Comparison of ENCODE assay signal across 13 cellular contexts in the genomic region with DNA sequence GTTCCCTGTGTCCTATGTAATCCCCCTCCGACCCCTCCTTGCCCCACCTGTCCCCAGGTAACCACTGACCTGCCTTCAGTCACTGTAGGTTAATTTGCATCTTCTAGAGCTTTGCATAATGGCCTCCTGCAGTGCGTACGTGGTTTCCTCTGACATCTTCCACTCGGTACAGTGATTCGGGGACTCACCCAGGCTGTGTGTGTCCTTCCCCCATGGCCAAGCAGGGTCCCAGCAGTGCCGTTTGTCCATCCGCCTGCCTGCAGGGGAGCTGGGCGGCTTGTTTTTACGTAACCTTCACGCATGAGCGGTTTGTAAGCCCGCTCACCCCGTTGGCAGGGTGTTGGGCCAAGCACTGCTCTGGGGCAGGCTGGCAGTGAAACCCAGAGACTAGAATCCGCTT. TPM values are rescaled to one million over a fixed set of nuclear protein-coding genes. Genes with fewer than 3 reads are reported as not detected.
DNase-seq lines count a peak whose midpoint lies in the region; ATAC-seq and TF ChIP-seq lines count a peak whose summit lies in the region.
"Had no signal": no experiment of that assay in that cellular context is flagged by ENCODE, and none has a peak within 500 bp of the region (broad histone marks: within the 10 kb centered on the region; RNA-seq: fewer than 3 reads in every experiment).

No MANE protein-coding gene starts in this region.

- H3K9me3 ChIP-seq in right atrium auricular region (no peaks in the 10 kb centered on the region), endodermal cell (ENCODE audit: control insufficient read depth, low read length) (no peaks in the 10 kb centered on the region), thyroid gland (no peaks in the 10 kb centered on the region), uterus (no peaks in the 10 kb centered on the region)

- H3K4me3 ChIP-seq in right atrium auricular region (no peak overlapping the region), endodermal cell (ENCODE audit: low read length) (no peak overlapping the region), thyroid gland (replicated peaks in 1 of 3) (no peak overlapping the region), uterus (no peak overlapping the region)
- H3K4me3 ChIP-seq: skin epidermis had no signal

- 85 to 87% methylated on average over 14 of the region's 14 CpGs for WGBS in endodermal cell (ENCODE audit: insufficient coverage in 1 of 2, insufficient read length in 1 of 2), 2 experiments
- WGBS in thyroid gland, 2 donors, result 46 to 52% methylated on average over 10 to 14 of the region's 14 CpGs

- H3K36me3 ChIP-seq in right atrium auricular region (no peaks in the 10 kb centered on the region), endodermal cell (ENCODE audit: control insufficient read depth, insufficient read depth, low read length) (peaks cover 7% of the 10 kb centered on the region), thyroid gland (no peaks in the 10 kb centered on the region), uterus (no peaks in the 10 kb centered on the region)

- peak overlapping the region; percentile 88 for H3K27ac Mint-ChIP-seq in endodermal cell

- H3K9me3 Mint-ChIP-seq in endodermal cell, result no peaks in the 10 kb centered on the region

- H3K4me1 Mint-ChIP-seq in endodermal cell, result peaks cover 19% of the 10 kb centered on the region

- H3K4me1 ChIP-seq in right atrium auricular region, result peaks cover 0 to 51% of the 10 kb centered on the region in 2 donors
- H3K4me1 ChIP-seq in endodermal cell (ENCODE audit: control insufficient read depth, insufficient read depth, low read length), result no peaks in the 10 kb centered on the region
- H3K4me1 ChIP-seq in thyroid gland, result peaks cover 16 to 26% of the 10 kb centered on the region in 2 donors
- H3K4me1 ChIP-seq in uterus, result no peaks in the 10 kb centered on the region

- H3K27me3 ChIP-seq in right atrium auricular region (no peaks in the 10 kb centered on the region), endodermal cell (ENCODE audit: control insufficient read depth, insufficient read depth, low read length, poor library complexity, severe bottlenecking) (no peaks in the 10 kb centered on the region), thyroid gland (no peaks in the 10 kb centered on the region), uterus (no peaks in the 10 kb centered on the region)

- TF ChIP-seq CTCF in right atrium auricular region (IDR thresholded peaks at IDR 0.05), result no peak
- TF ChIP-seq CTCF in endodermal cell (conservative IDR thresholded peaks at IDR 0.05), result no peak
- no peak for TF ChIP-seq CTCF in thyroid gland (IDR thresholded peaks at IDR 0.05)
- TF ChIP-seq CTCF in uterus (IDR thresholded peaks at IDR 0.05), result no peak

- intact Hi-C loops in Right ventricle myocardium superior (cut with DNase I), result no loop called here
- intact Hi-C loops in thyroid gland (cut with DNase I), result no loop called here
- intact Hi-C loops in uterus (cut with DNase I; ENCODE audit: low total_unique reads), result no loop called here

- H3K9ac ChIP-seq in endodermal cell (ENCODE audit: extremely low read depth, low read length, poor library complexity, severe bottlenecking), result no peak overlapping the region

- H3K27ac ChIP-seq in right atrium auricular region, result no peak overlapping the region
- H3K27ac ChIP-seq in endodermal cell (ENCODE audit: low read depth, low read length), result no peak overlapping the region
- H3K27ac ChIP-seq in thyroid gland, result peak overlapping the region; percentile 70 to 80 (median 80)
- no peak overlapping the region for H3K27ac ChIP-seq in uterus

- peak overlapping the region; percentile 18 for H3K4me3 Mint-ChIP-seq in endodermal cell

- DNase-seq in Right ventricle myocardium superior (peak; percentile 24), right atrium auricular region (ENCODE audit: low spot score) (no peak), endodermal cell (peak; percentile 73), thyroid gland (peak; percentile 83 to 88), NCI-H2196 treated with DMSO at 0.1 percent for 48 hours (lab: John Stamatoyannopoulos, UW; ENCODE audit: unreplicated experiment) (no peak), uterus (no peak)
- no peak for DNase-seq in activated CD4-positive, alpha-beta T cell treated with anti-CD3 and anti-CD28 coated beads, Interleukin-2, amount 50 U/mL, for 1 hour
- DNase-seq: ACHN; activated naive CD4-positive, alpha-beta T cell treated with Interleukin-2 at 50 U/mL for 16 hours; NCI-H187 treated with DMSO at 0.1 percent for 48 hours had no signal

- TF ChIP-seq POLR2A in thyroid gland (IDR thresholded peaks at IDR 0.05), result peak in 1 of 2 donors; percentile 20
- no peak for TF ChIP-seq POLR2A in uterus (IDR thresholded peaks at IDR 0.05)

- H3K36me3 Mint-ChIP-seq in endodermal cell (ENCODE audit: low read depth), result peaks cover 3% of the 10 kb centered on the region

- no peaks in the 10 kb centered on the region for H3K27me3 Mint-ChIP-seq in endodermal cell (ENCODE audit: insufficient read depth)

- ATAC-seq in Right ventricle myocardium superior (ENCODE audit: poor library complexity), result no peak
- ATAC-seq in HG03354 (IDR thresholded peaks at IDR 0.05; ENCODE audit: poor library complexity, severe bottlenecking, unreplicated experiment), result peak; percentile 54
- ATAC-seq: activated CD4-positive, CD25-positive, alpha-beta regulatory T cell treated with anti-CD3 and anti-CD28 coated beads, Interleukin-2, amount 50 U/mL, for 24 hours had no signal

RNA-seq across cellular contexts. Expression of gene MAPK8IP3, which starts 7.9 kb away (rescaled TPM):
- total RNA-seq in Right ventricle myocardium superior (61.4 TPM), right atrium auricular region (10 to 100 TPM; 43.1 to 43.3 TPM), endodermal cell (10 to 100 TPM; 76.0 to 84.0 TPM), thyroid gland (100 to 1,000 TPM in 1 of 4 donors, 10 to 100 TPM in 3; 45.7 to 137 (median 60.4) TPM), uterus (100 to 1,000 TPM in 1 of 4 donors, 10 to 100 TPM in 3; 17.4 to 113 (median 77.8) TPM)
- polyA plus RNA-seq in endodermal cell (2013, experiment 1 of 2), result 72.9 TPM
- 64.3 TPM for polyA plus RNA-seq in endodermal cell (2013, experiment 2 of 2)

RNA-seq across cellular contexts. Expression of gene JPT2, which starts 35.9 kb away (rescaled TPM):
- 30.6 TPM for total RNA-seq in Right ventricle myocardium superior
- total RNA-seq in right atrium auricular region, result 10 to 100 TPM; 11.7 to 16.1 TPM
- 100 to 1,000 TPM; 161 to 168 TPM for total RNA-seq in endodermal cell
- polyA plus RNA-seq in endodermal cell (2013, experiment 1 of 2), result 154 TPM
- polyA plus RNA-seq in endodermal cell (2013, experiment 2 of 2), result 159 TPM
- 10 to 100 TPM; 30.8 to 50.3 (median 44.9) TPM for total RNA-seq in thyroid gland
- 10 to 100 TPM; 10.6 to 59.0 (median 39.6) TPM for total RNA-seq in uterus

RNA-seq across cellular contexts. Expression of gene NME3, which starts 57.4 kb away (rescaled TPM):
- 33.6 TPM for total RNA-seq in Right ventricle myocardium superior
- 10 to 100 TPM; 51.3 to 56.2 TPM for total RNA-seq in right atrium auricular region
- 10 to 100 TPM; 70.3 to 73.6 TPM for total RNA-seq in endodermal cell
- polyA plus RNA-seq in endodermal cell (2013, experiment 1 of 2), result 34.7 TPM
- 37.2 TPM for polyA plus RNA-seq in endodermal cell (2013, experiment 2 of 2)
- total RNA-seq in thyroid gland, result 100 to 1,000 TPM in 2 of 4 donors, 10 to 100 TPM in 2; 43.7 to 173 (median 103) TPM
- 100 to 1,000 TPM in 1 of 4 donors, 10 to 100 TPM in 3; 35.3 to 208 (median 59.7) TPM for total RNA-seq in uterus

RNA-seq across cellular contexts. Expression of gene EME2, which starts 58.7 kb away (rescaled TPM):
- total RNA-seq in Right ventricle myocardium superior, result 7.1 TPM
- total RNA-seq in right atrium auricular region, result 1 to 10 TPM; 3.5 to 5.0 TPM
- 10 to 100 TPM; 34.3 to 64.3 TPM for total RNA-seq in endodermal cell
- 10.6 TPM for polyA plus RNA-seq in endodermal cell (2013, experiment 1 of 2)
- 8.8 TPM for polyA plus RNA-seq in endodermal cell (2013, experiment 2 of 2)
- total RNA-seq in thyroid gland, result 10 to 100 TPM; 12.8 to 31.8 (median 22.0) TPM
- 10 to 100 TPM in 2 of 4 donors, 1 to 10 TPM in 2; 2.6 to 28.2 (median 8.0) TPM for total RNA-seq in uterus

RNA-seq across cellular contexts. Expression of gene MRPS34, which starts 59.0 kb away (rescaled TPM):
- 91.8 TPM for total RNA-seq in Right ventricle myocardium superior
- 10 to 100 TPM; 58.8 to 77.9 TPM for total RNA-seq in right atrium auricular region
- 100 to 1,000 TPM; 137 to 164 TPM for total RNA-seq in endodermal cell
- 89.8 TPM for polyA plus RNA-seq in endodermal cell (2013, experiment 1 of 2)
- polyA plus RNA-seq in endodermal cell (2013, experiment 2 of 2), result 83.0 TPM
- 100 to 1,000 TPM in 1 of 4 donors, 10 to 100 TPM in 3; 67.3 to 146 (median 98.1) TPM for total RNA-seq in thyroid gland
- 100 to 1,000 TPM in 1 of 4 donors, 10 to 100 TPM in 3; 37.3 to 158 (median 52.5) TPM for total RNA-seq in uterus

Comparison
In these comparisons a context has a peak if more than half of its experiments do, and no peak if none do; other contexts are left out.
1. DNase-seq: peak in Right ventricle myocardium superior (single experiment), endodermal cell (single experiment) and thyroid gland (2 of 2); none in right atrium auricular region (single experiment), activated CD4-positive, alpha-beta T cell treated with anti-CD3 and anti-CD28 coated beads, Interleukin-2, amount 50 U/mL, for 1 hour (single experiment), NCI-H2196 treated with DMSO at 0.1 percent for 48 hours (single experiment) and uterus (0 of 2).
2. H3K27ac ChIP-seq: peak in thyroid gland (3 of 3); none in right atrium auricular region (0 of 2), endodermal cell (single experiment) and uterus (0 of 2).